10 cellular contexts compared by ENCODE assay signal in the genomic region with DNA sequence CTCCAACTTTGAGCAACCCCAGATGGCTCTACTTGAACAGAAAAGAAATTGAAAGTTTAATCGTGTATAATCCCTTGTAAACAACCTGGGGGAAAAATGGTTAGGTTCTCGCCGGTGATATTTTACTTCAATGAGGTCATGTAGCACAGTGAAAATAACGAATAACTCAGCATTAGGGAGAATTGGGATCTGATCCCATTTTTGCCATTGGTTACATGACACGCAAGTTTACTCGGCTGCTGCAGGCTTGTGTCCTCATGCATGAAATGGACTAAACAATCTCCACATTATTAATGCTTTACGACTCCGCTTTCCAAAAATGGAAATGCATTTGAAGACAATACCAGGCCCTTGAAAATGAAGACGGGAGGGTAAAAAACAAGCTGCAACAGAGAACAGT. TPM values are rescaled to one million over a fixed set of nuclear protein-coding genes. Genes with fewer than 3 reads are reported as not detected.
DNase-seq lines count a peak whose midpoint lies in the region; ATAC-seq and TF ChIP-seq lines count a peak whose summit lies in the region.
"Had no signal": no experiment of that assay in that cellular context is flagged by ENCODE, and none has a peak within 500 bp of the region (broad histone marks: within the 10 kb centered on the region; RNA-seq: fewer than 3 reads in every experiment).

No MANE protein-coding gene starts in this region.

- no peak overlapping the region for H4K8ac ChIP-seq in mesendoderm (ENCODE audit: low read depth, low read length)

- H3K27me3 Mint-ChIP-seq in brain: peaks cover 12% of the 10 kb centered on the region

- no peaks in the 10 kb centered on the region for H3K36me3 Mint-ChIP-seq in brain

- H3F3A ChIP-seq in Loucy (ENCODE audit: low read depth): peaks cover 17% of the 10 kb centered on the region; the same call in 1 of the 2 replicates

- H3K9me3 ChIP-seq in Loucy (ENCODE audit: insufficient read depth, low read depth, low read length) (no peaks in the 10 kb centered on the region), psoas muscle (no peaks in the 10 kb centered on the region)

- intact Hi-C loops in psoas muscle (cut with DNase I): loop anchor here (5.0 kb wide), 3 partner anchors 42 to 138 kb away; a partner anchor contains a TSS

- peaks cover 38% of the 10 kb centered on the region for H3K4me1 Mint-ChIP-seq in brain

- no peak overlapping the region for H2BK15ac ChIP-seq in mesendoderm (replicated peaks; ENCODE audit: low read depth)

- no peaks in the 10 kb centered on the region for H3K9me2 ChIP-seq in Loucy (replicated peaks; ENCODE audit: low read depth, low read length)

- H3K27ac Mint-ChIP-seq in brain: peak overlapping the region; percentile 10 to 94 (median 74)
- H3K27ac Mint-ChIP-seq: endodermal cell, progenitor cell of endocrine pancreas had no signal

- TF ChIP-seq CTCF in Loucy (conservative IDR thresholded peaks at IDR 0.05; ENCODE audit: low read length): no peak
- no peak for TF ChIP-seq CTCF in brain (conservative IDR thresholded peaks at IDR 0.05)
- no peak for TF ChIP-seq CTCF in psoas muscle (IDR thresholded peaks at IDR 0.05)

- H3K9me3 Mint-ChIP-seq in brain: no peaks in the 10 kb centered on the region
- H3K9me3 Mint-ChIP-seq: endodermal cell had no signal

- no peaks in the 10 kb centered on the region for H3K27me3 ChIP-seq in Loucy (ENCODE audit: insufficient read depth, low read length, poor library complexity, severe bottlenecking)
- no peaks in the 10 kb centered on the region for H3K27me3 ChIP-seq in psoas muscle (ENCODE audit: insufficient read depth in 3 of 3, low read length in 2 of 3)
- no peaks in the 10 kb centered on the region for H3K27me3 ChIP-seq in mesendoderm (ENCODE audit: insufficient read depth, low read length, poor library complexity)

- H3K4me1 ChIP-seq in Loucy (ENCODE audit: insufficient read depth, low read length, poor library complexity, severe bottlenecking): peaks cover 59% of the 10 kb centered on the region
- H3K4me1 ChIP-seq in psoas muscle: peaks cover 15% of the 10 kb centered on the region
- H3K4me1 ChIP-seq in mesendoderm (ENCODE audit: control insufficient read depth, low read depth, low read length): no peaks in the 10 kb centered on the region

- H4K5ac ChIP-seq in mesendoderm (ENCODE audit: low read length): no peak overlapping the region

- H3K27ac ChIP-seq in psoas muscle (peak overlapping the region; percentile 83), mesendoderm (ENCODE audit: low read depth, low read length) (no peak overlapping the region)

- no peak for ATAC-seq in psoas muscle

- no peaks in the 10 kb centered on the region; the same call in 1 of the 2 replicates for H3K79me2 ChIP-seq in Loucy (ENCODE audit: insufficient read depth, low read length)
- H3K79me2 ChIP-seq in mesendoderm (ENCODE audit: control insufficient read depth, insufficient read depth, low read length): no peaks in the 10 kb centered on the region

- no peak overlapping the region for H2AK5ac ChIP-seq in mesendoderm (ENCODE audit: low read length)

- no peaks in the 10 kb centered on the region for H4K20me1 ChIP-seq in Loucy (ENCODE audit: insufficient read depth, low read length, poor library complexity, severe bottlenecking)

- no peak overlapping the region for H3K23ac ChIP-seq in mesendoderm (ENCODE audit: low read length)

- DNase-seq in DMS53 (lab: John Stamatoyannopoulos, UW) (peak; percentile 5), DMS53 treated with DMSO at 0.1 percent for 48 hours (lab: John Stamatoyannopoulos, UW; ENCODE audit: unreplicated experiment) (no peak), psoas muscle (no peak), mucosa of gallbladder (ENCODE audit: low spot score) (no peak), OCI-M2 (lab: John Stamatoyannopoulos, UW; ENCODE audit: unreplicated experiment) (no peak), mesendoderm (no peak)
- DNase-seq: endodermal cell had no signal

- H2AFZ ChIP-seq in Loucy (ENCODE audit: low read length): no peak overlapping the region

- H3K4me3 ChIP-seq in Loucy (ENCODE audit: low read length, poor library complexity, severe bottlenecking) (no peak overlapping the region), psoas muscle (peak overlapping the region; percentile 50), mesendoderm (ENCODE audit: low read length) (no peak overlapping the region)

- H3K4me2 ChIP-seq in Loucy (ENCODE audit: low read depth, low read length, poor library complexity, severe bottlenecking): peak overlapping the region; percentile 36
- H3K4me2 ChIP-seq in mesendoderm (ENCODE audit: low read length): no peak overlapping the region

- WGBS in psoas muscle, 3 donors: 38 to 65% (median 43%) methylated on average over 8 to 9 of the region's 9 CpGs
- no CpG with 5 or more reads among the region's 9 CpGs for WGBS in mesendoderm (ENCODE audit: extremely low coverage, insufficient coverage, low lambda C conversion rate)

- H3K36me3 ChIP-seq in Loucy (ENCODE audit: insufficient read depth, low read length): no peaks in the 10 kb centered on the region
- peaks cover 0 to 8% of the 10 kb centered on the region in 2 donors for H3K36me3 ChIP-seq in psoas muscle (ENCODE audit: insufficient read depth in 1 of 2, low read depth in 1 of 2)
- H3K36me3 ChIP-seq in mesendoderm (ENCODE audit: control insufficient read depth, insufficient read depth, low read length): no peaks in the 10 kb centered on the region

- no peak overlapping the region for H2BK5ac ChIP-seq in mesendoderm (ENCODE audit: low read length)

- peak overlapping the region; percentile 24 for H3K9ac ChIP-seq in Loucy (ENCODE audit: low read depth, low read length, poor library complexity, severe bottlenecking)
- no peak overlapping the region for H3K9ac ChIP-seq in mesendoderm (ENCODE audit: low read length)

- H2BK120ac ChIP-seq in mesendoderm (ENCODE audit: low read depth, low read length): no peak overlapping the region

- no peaks in the 10 kb centered on the region for H3K79me1 ChIP-seq in mesendoderm (ENCODE audit: low read length)

- no peak overlapping the region for H3K18ac ChIP-seq in mesendoderm (ENCODE audit: low read length)

- no peak overlapping the region for H3K4ac ChIP-seq in mesendoderm (ENCODE audit: low read depth, low read length)

- H3K56ac ChIP-seq in mesendoderm (ENCODE audit: low read length): no peak overlapping the region

- H3K4me3 Mint-ChIP-seq in brain: peak overlapping the region; percentile 71 to 86 (median 74)

RNA-seq across cellular contexts. Expression of a gene that starts 45.5 kb away (rescaled TPM):
- polyA plus RNA-seq in brain (ENCODE audit: insufficient read depth, low read depth, low replicate concordance): 2.7 TPM
- total RNA-seq in psoas muscle: 1 to 10 TPM; 1.6 to 5.1 (median 3.8) TPM
- 1 to 10 TPM in 1 of 3 donors, under 1 TPM in 2; 0.38 to 1.4 (median 0.93) TPM for polyA plus RNA-seq in psoas muscle
- total RNA-seq in mucosa of gallbladder: 11.7 TPM
- 2.3 TPM for polyA plus RNA-seq in mesendoderm (2013, experiment 1 of 2)
- polyA plus RNA-seq in mesendoderm (2013, experiment 2 of 2): 2.5 TPM
